ENCODE assay signal across 8 cellular contexts in genomic region chr2:207504513-207505171, GRCh38. TPM values are rescaled to one million over a fixed set of nuclear protein-coding genes. Genes with fewer than 3 reads are reported as not detected.
A peak's percentile ranks its signal among the peaks of the same experiment; 100 is the strongest.
DNase-seq lines count a peak whose midpoint lies in the region; ATAC-seq and TF ChIP-seq lines count a peak whose summit lies in the region.

No MANE protein-coding gene starts in this region.

- in situ Hi-C loops in astrocyte of the cerebellum (cut with HindIII; ENCODE audit: low sequenced_read_pairs), result no loop called here

- TF ChIP-seq EP300 in tibial nerve (IDR thresholded peaks at IDR 0.05), result no peak

- H3K4me3 Mint-ChIP-seq in activated naive CD4-positive, alpha-beta T cell treated with anti-CD3 and anti-CD28 coated beads for 36 hours, result no peak overlapping the region

- peak overlapping the region; percentile 36; the same call in 1 of the 2 replicates for H3K9ac ChIP-seq in iPS-20b (ENCODE audit: low read depth, low read length)

- TF ChIP-seq POLR2A in tibial nerve (IDR thresholded peaks at IDR 0.05), result no peak

- H3K27me3 Mint-ChIP-seq in activated naive CD4-positive, alpha-beta T cell treated with anti-CD3 and anti-CD28 coated beads for 36 hours (ENCODE audit: low read depth), result no peaks in the 10 kb centered on the region

- WGBS in tibial nerve, 2 donors, result 20 to 25% methylated on average over 11 of the region's 11 CpGs

- H3K36me3 ChIP-seq in iPS-20b (ENCODE audit: insufficient read depth, low read depth, low read length) (no peaks in the 10 kb centered on the region), tibial nerve (no peaks in the 10 kb centered on the region)

- peak; percentile 19 for DNase-seq in activated naive CD4-positive, alpha-beta T cell treated with anti-CD3 and anti-CD28 coated beads for 36 hours
- no peak for DNase-seq in activated naive CD4-positive, alpha-beta T cell treated with anti-CD3 and anti-CD28 coated beads, Interleukin-2, amount 50 U/mL, for 16 hours
- peak; percentile 98 for DNase-seq in astrocyte of the cerebellum (ENCODE audit: low read depth)
- no peak for DNase-seq in tibial nerve (ENCODE audit: low spot score in 2 of 2)

- H3K27me3 ChIP-seq in iPS-20b (ENCODE audit: insufficient read depth, low read length) (no peaks in the 10 kb centered on the region), tibial nerve (no peaks in the 10 kb centered on the region)

- peak overlapping the region; percentile 86 for H3K27ac Mint-ChIP-seq in activated naive CD4-positive, alpha-beta T cell treated with anti-CD3 and anti-CD28 coated beads for 36 hours

- ATAC-seq in HG03095 (IDR thresholded peaks at IDR 0.05; ENCODE audit: unreplicated experiment) (no peak), GM18868 (IDR thresholded peaks at IDR 0.05; ENCODE audit: unreplicated experiment) (no peak), HG02852 (IDR thresholded peaks at IDR 0.05; ENCODE audit: unreplicated experiment) (no peak)

- intact Hi-C loops in activated naive CD4-positive, alpha-beta T cell treated with anti-CD3 and anti-CD28 coated beads for 36 hours (cut with micrococcal nuclease), result loop anchor here (1.0 to 5.0 kb wide), 3 partner anchors 25 to 381 kb away; partner anchors contain the start of gene CREB1

- H3K4me3 ChIP-seq in astrocyte of the cerebellum (ENCODE audit: low read depth, low read length) (peak overlapping the region; percentile 17), iPS-20b (ENCODE audit: low read length) (peak overlapping the region; percentile 26; the same call in 1 of the 2 replicates), tibial nerve (peak overlapping the region in 1 of 4 donors; percentile 4)

- H3K4me1 ChIP-seq in iPS-20b (ENCODE audit: insufficient read depth, low read length), result peaks cover 42% of the 10 kb centered on the region
- H3K4me1 ChIP-seq in tibial nerve, result peaks cover 0 to 27% (median 13%) of the 10 kb centered on the region in 4 donors

- peaks cover 3% of the 10 kb centered on the region for H3K36me3 Mint-ChIP-seq in activated naive CD4-positive, alpha-beta T cell treated with anti-CD3 and anti-CD28 coated beads for 36 hours (ENCODE audit: low read depth)

- peaks cover 44% of the 10 kb centered on the region for H3K4me1 Mint-ChIP-seq in activated naive CD4-positive, alpha-beta T cell treated with anti-CD3 and anti-CD28 coated beads for 36 hours (ENCODE audit: low read depth)

- TF ChIP-seq CTCF in astrocyte of the cerebellum (IDR thresholded peaks at IDR 0.05; ENCODE audit: low read depth, low read length, missing control alignments) (peak; percentile 40), tibial nerve (IDR thresholded peaks at IDR 0.05) (no peak)

- no peaks in the 10 kb centered on the region for H3K9me3 ChIP-seq in iPS-20b (ENCODE audit: insufficient read depth, low read depth, low read length)
- H3K9me3 ChIP-seq in tibial nerve, result no peaks in the 10 kb centered on the region

- H3K27ac ChIP-seq in iPS-20b (ENCODE audit: low read length) (peak overlapping the region; percentile 21), tibial nerve (peak overlapping the region in 3 of 4 donors; percentile 15 to 71 (median 56))

- CTCF ChIA-PET in activated naive CD4-positive, alpha-beta T cell treated with anti-CD3 and anti-CD28 coated beads for 36 hours (lab: Charles Lee), result interaction anchor here (0.6 to 1.1 kb wide), 8 partner anchors 8 to 766 kb away, joined by 3 to 11 read pairs (median 4); no protein-coding TSS in a partner anchor

- no peaks in the 10 kb centered on the region for H3K9me3 Mint-ChIP-seq in activated naive CD4-positive, alpha-beta T cell treated with anti-CD3 and anti-CD28 coated beads for 36 hours

RNA-seq across cellular contexts. Expression of gene CREB1, which starts 25.1 kb away (rescaled TPM):
- 10 to 100 TPM; 93.7 to 97.7 TPM for total RNA-seq in activated naive CD4-positive, alpha-beta T cell treated with anti-CD3 and anti-CD28 coated beads for 36 hours
- 10 to 100 TPM; 28.9 to 67.7 (median 34.0) TPM for total RNA-seq in tibial nerve

Comparison
In these comparisons a context has a peak if more than half of its experiments do, and no peak if none do; other contexts are left out.
1. DNase-seq: peak in activated naive CD4-positive, alpha-beta T cell treated with anti-CD3 and anti-CD28 coated beads for 36 hours (single experiment) and astrocyte of the cerebellum (single experiment); none in activated naive CD4-positive, alpha-beta T cell treated with anti-CD3 and anti-CD28 coated beads, Interleukin-2, amount 50 U/mL, for 16 hours (single experiment) and tibial nerve (0 of 2).